Comparison of ENCODE assay signal across 8 cellular contexts in the genomic region with DNA sequence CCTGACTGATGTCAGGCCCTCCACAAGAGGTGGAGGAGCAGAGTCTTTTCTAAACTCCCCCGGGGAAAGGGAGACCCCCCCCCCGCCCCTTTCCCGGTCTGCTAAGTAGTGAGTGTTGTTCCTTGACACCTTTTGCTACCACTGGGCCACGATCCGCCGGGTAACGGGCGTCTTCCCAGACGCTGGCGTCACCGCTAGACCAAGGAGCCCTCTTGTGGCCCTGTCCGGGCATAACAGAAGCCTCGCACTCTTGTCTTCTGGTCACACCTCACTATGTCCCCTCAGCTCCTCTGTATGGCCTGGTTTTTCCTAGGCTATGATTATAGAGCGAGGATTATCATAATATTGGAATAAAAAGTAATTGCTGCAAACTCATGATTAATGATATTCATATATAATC. TPM values are rescaled to one million over a fixed set of nuclear protein-coding genes. Genes with fewer than 3 reads are reported as not detected.
DNase-seq lines count a peak whose midpoint lies in the region; ATAC-seq, FAIRE-seq and TF ChIP-seq lines count a peak whose summit lies in the region.
"Not testable (repeated sequence)": the region's sequence is repeated elsewhere in the genome, so short reads cannot be mapped to it uniquely, and the experiment has no call there.

No MANE protein-coding gene starts in this region.

- not testable (repeated sequence) for H3K27me3 ChIP-seq in MM.1S (replicated peaks; ENCODE audit: insufficient read depth, low read length); keratinocyte (ENCODE audit: control insufficient read depth, extremely low read depth, insufficient read depth, low read length); psoas muscle (ENCODE audit: insufficient read depth in 3 of 3, low read length in 2 of 3); tibial artery

- not testable (repeated sequence) for H3K9me3 ChIP-seq in MM.1S (replicated peaks; ENCODE audit: insufficient read depth, low read length); keratinocyte (ENCODE audit: control insufficient read depth, low read depth, low read length); psoas muscle; tibial artery

- not testable (repeated sequence) for ATAC-seq in psoas muscle

- H4K20me1 ChIP-seq in MM.1S (ENCODE audit: insufficient read depth, low read length); keratinocyte (ENCODE audit: control insufficient read depth, extremely low read depth, insufficient read depth, low read length): not testable (repeated sequence)

- intact Hi-C loops in psoas muscle (cut with DNase I) = loop anchor here in 1 of 2 donors (10.0 kb wide), 1 partner anchor 195 kb away; no protein-coding TSS in a partner anchor
- intact Hi-C loops in tibial artery (cut with DNase I; ENCODE audit: low total_unique reads) = not testable (repeated sequence)

- H2AFZ ChIP-seq in MM.1S (ENCODE audit: low read length); keratinocyte (ENCODE audit: control insufficient read depth, low read length): not testable (repeated sequence)

- H3K4me1 ChIP-seq in MM.1S (ENCODE audit: low read length) = not testable (repeated sequence)
- peaks cover 13% of the 10 kb centered on the region for H3K4me1 ChIP-seq in keratinocyte (ENCODE audit: control insufficient read depth, extremely low read depth, insufficient read depth, low read length)
- peaks cover 31% of the 10 kb centered on the region for H3K4me1 ChIP-seq in psoas muscle
- H3K4me1 ChIP-seq in tibial artery = peaks cover 0 to 27% (median 17%) of the 10 kb centered on the region in 4 donors

- WGBS in psoas muscle, 3 donors = 7 to 10% (median 7%) methylated on average over 14 of the region's 14 CpGs

- not testable (repeated sequence) for H3K36me3 ChIP-seq in MM.1S (replicated peaks; ENCODE audit: insufficient read depth, low read length); keratinocyte (ENCODE audit: control insufficient read depth in 2 of 2, extremely low read depth in 1 of 2, insufficient read depth in 2 of 2, low read length in 2 of 2)
- peaks cover 0 to 36% of the 10 kb centered on the region in 2 donors for H3K36me3 ChIP-seq in psoas muscle (ENCODE audit: insufficient read depth in 1 of 2, low read depth in 1 of 2)
- peaks cover 0 to 24% (median 14%) of the 10 kb centered on the region in 3 donors for H3K36me3 ChIP-seq in tibial artery

- peak; percentile 47 for TF ChIP-seq CTCF in MM.1S (IDR thresholded peaks at IDR 0.05; ENCODE audit: low read length)
- peak; percentile 51 to 76 (median 52) for TF ChIP-seq CTCF in keratinocyte (optimal IDR thresholded peaks at IDR 0.05 in 1 of 3, IDR thresholded peaks at IDR 0.05 in 1 of 3, conservative IDR thresholded peaks at IDR 0.05 in 1 of 3; ENCODE audit: extremely low read depth in 1 of 3, insufficient read depth in 2 of 3, low read length in 3 of 3)
- peak; percentile 67 for TF ChIP-seq CTCF in psoas muscle (IDR thresholded peaks at IDR 0.05)
- peak; percentile 63 to 72 for TF ChIP-seq CTCF in tibial artery (IDR thresholded peaks at IDR 0.05)

- H3K9me2 ChIP-seq in MM.1S (replicated peaks; ENCODE audit: insufficient read depth, low read length) = not testable (repeated sequence)

- H3K27ac ChIP-seq in MM.1S (ENCODE audit: low read length); keratinocyte (ENCODE audit: control insufficient read depth, insufficient read depth, low read length): not testable (repeated sequence)
- H3K27ac ChIP-seq in psoas muscle = peak overlapping the region; percentile 55
- H3K27ac ChIP-seq in tibial artery = peak overlapping the region in 1 of 2 donors; percentile 51

- dilution Hi-C loops in keratinocyte (cut with MboI; ENCODE audit: extremely low pct_ligation_motif_present, low sequenced_read_pairs) = not testable (repeated sequence)

- not testable (repeated sequence) for H3K9ac ChIP-seq in MM.1S (ENCODE audit: low read length); keratinocyte (ENCODE audit: control insufficient read depth, extremely low read depth, insufficient read depth, low read length)

- DNase-seq in DMS 273 (lab: John Stamatoyannopoulos, UW; ENCODE audit: unreplicated experiment) (peak; percentile 65), MM.1S (peak; percentile 48), SW480 (ENCODE audit: low spot score) (peak; percentile 11), dermis blood vessel endothelial cell (peak; percentile 66), psoas muscle (peak; percentile 76 to 85), tibial artery (peak; percentile 63 to 80)
- DNase-seq in activated T-cell treated with anti-CD3 and anti-CD28 coated beads, Interleukin-2, amount 50 U/mL, for 48 hours = peak; percentile 82 to 85
- DNase-seq in keratinocyte (ENCODE audit: low read depth, low spot score) = not testable (repeated sequence)

- H3F3A ChIP-seq in MM.1S (ENCODE audit: insufficient read depth, low read length) = not testable (repeated sequence)

- H3K4me2 ChIP-seq in MM.1S (ENCODE audit: low read depth, low read length); keratinocyte (ENCODE audit: control insufficient read depth, extremely low read depth, insufficient read depth, low read depth, low read length): not testable (repeated sequence)

- H3K79me2 ChIP-seq in MM.1S (ENCODE audit: low read length) = peaks cover 17% of the 10 kb centered on the region
- H3K79me2 ChIP-seq in keratinocyte (ENCODE audit: control insufficient read depth, insufficient read depth, low read length) = peaks cover 12% of the 10 kb centered on the region

- not testable (repeated sequence) for H3K9me1 ChIP-seq in keratinocyte (ENCODE audit: control insufficient read depth, extremely low read depth, insufficient read depth, low read length)

- H3K4me3 ChIP-seq in MM.1S (ENCODE audit: low read length); keratinocyte (ENCODE audit: control insufficient read depth in 2 of 3, extremely low read depth in 1 of 3, insufficient read depth in 2 of 3, low read depth in 1 of 3, low read length in 3 of 3); tibial artery: not testable (repeated sequence)
- peak overlapping the region; percentile 34 for H3K4me3 ChIP-seq in psoas muscle

- not testable (repeated sequence) for FAIRE-seq in keratinocyte (lab: Jason Lieb, UNC)

RNA-seq across cellular contexts. Expression of a gene that starts 12.3 kb away (rescaled TPM):
- total RNA-seq in dermis blood vessel endothelial cell (25.2 and 27.6 TPM in 2 replicates), psoas muscle (10 to 100 TPM in 3 of 4 donors, 1 to 10 TPM in 1; 9.1 to 18.0 (median 16.7) TPM)
- polyA plus RNA-seq in keratinocyte (29.0 to 41.1 TPM (median 36.1 TPM) in 3 replicates), psoas muscle (10 to 100 TPM; 10.8 to 65.8 (median 24.1) TPM)
- polyA plus RNA-seq in keratinocyte (2011; ENCODE audit: low read depth) = 65.3 TPM
- polyA plus RNA-seq in keratinocyte (2011; cell fraction: cytosol; rRNA removed) = 26.3 and 41.3 TPM in 2 replicates
- polyA plus RNA-seq in keratinocyte (2011; cell fraction: nucleus; rRNA removed) = 38.9 and 43.7 TPM in 2 replicates
- 27.1 and 31.1 TPM in 2 replicates for polyA plus RNA-seq in keratinocyte (2012; ENCODE audit: low replicate concordance)
- 21.5 to 50.1 TPM (median 23.4 TPM) in 3 replicates for polyA minus RNA-seq in keratinocyte
- 38.0 TPM for polyA minus RNA-seq in keratinocyte (2011; cell fraction: cytosol; rRNA and poly(A)+ RNA removed)
- 19.9 and 28.2 TPM in 2 replicates for polyA minus RNA-seq in keratinocyte (2011; cell fraction: nucleus; rRNA and poly(A)+ RNA removed)

RNA-seq across cellular contexts. Expression of a gene that starts 50.0 kb away (rescaled TPM):
- 0.09 and 0.51 TPM in 2 replicates for total RNA-seq in dermis blood vessel endothelial cell
- 0.20 to 0.67 TPM (median 0.22 TPM) in 3 replicates for polyA plus RNA-seq in keratinocyte
- 0.45 TPM for polyA plus RNA-seq in keratinocyte (2011; ENCODE audit: low read depth)
- 0.34 and 0.73 TPM in 2 replicates for polyA plus RNA-seq in keratinocyte (2011; cell fraction: cytosol; rRNA removed)
- 0.73 and 1.3 TPM in 2 replicates for polyA plus RNA-seq in keratinocyte (2011; cell fraction: nucleus; rRNA removed)
- polyA plus RNA-seq in keratinocyte (2012; ENCODE audit: low replicate concordance) = 0.29 and 1.5 TPM in 2 replicates
- 0.07 TPM in 1 of 3 replicates, not detected in the others for polyA minus RNA-seq in keratinocyte
- polyA minus RNA-seq in keratinocyte (2011; cell fraction: cytosol; rRNA and poly(A)+ RNA removed) = not detected
- polyA minus RNA-seq in keratinocyte (2011; cell fraction: nucleus; rRNA and poly(A)+ RNA removed) = 0.53 TPM in 1 of 2 replicates, not detected in the other
- total RNA-seq in psoas muscle = under 1 TPM in 2 of 4 donors, not detected in 2; 0.22 to 0.34 TPM
- under 1 TPM; 0.07 to 0.20 (median 0.08) TPM for polyA plus RNA-seq in psoas muscle
